In the genomic region with DNA sequence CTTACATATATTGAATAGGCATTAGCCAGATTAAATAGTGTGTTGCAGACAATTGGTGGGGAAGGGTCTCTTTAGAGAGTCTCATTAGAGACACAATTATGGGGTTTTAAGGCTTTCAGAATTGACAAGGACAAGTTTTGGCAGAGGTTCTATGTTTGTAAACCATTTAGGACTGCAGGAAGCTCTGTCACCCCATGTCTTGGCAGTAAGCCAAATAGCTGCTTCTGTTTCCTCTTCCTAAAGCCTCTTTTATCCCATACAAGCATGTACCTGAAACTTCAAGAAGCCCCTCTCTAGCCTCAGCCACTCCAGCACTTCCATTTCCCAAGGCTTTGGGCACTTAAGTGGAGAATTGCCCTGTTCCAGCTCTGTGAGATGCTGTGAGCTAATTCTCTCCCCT, we compare ENCODE assay signal across 8 cellular contexts. TPM values are rescaled to one million over a fixed set of nuclear protein-coding genes. Genes with fewer than 3 reads are reported as not detected.
DNase-seq lines count a peak whose midpoint lies in the region; ATAC-seq, FAIRE-seq and TF ChIP-seq lines count a peak whose summit lies in the region.

No MANE protein-coding gene starts in this region.

- no peaks in the 10 kb centered on the region for H3K9me3 ChIP-seq in Karpas-422 (ENCODE audit: low read length)
- H3K9me3 ChIP-seq in tibial artery = no peaks in the 10 kb centered on the region
- H3K9me3 ChIP-seq in prostate gland = no peaks in the 10 kb centered on the region

- FAIRE-seq in frontal cortex (lab: Jason Lieb, UNC) = no peak

- TF ChIP-seq POLR2A in prostate gland (IDR thresholded peaks at IDR 0.05) = no peak

- peak overlapping the region; percentile 37 for H3K27ac ChIP-seq in Karpas-422 (ENCODE audit: low read length)
- H3K27ac ChIP-seq in tibial artery = no peak overlapping the region
- H3K27ac ChIP-seq in prostate gland = no peak overlapping the region

- H3K9me2 ChIP-seq in Karpas-422 (replicated peaks; ENCODE audit: insufficient read depth, low read length) = no peaks in the 10 kb centered on the region

- no peak overlapping the region for H2AFZ ChIP-seq in Karpas-422 (ENCODE audit: low read length)

- no peak for ATAC-seq in GM18868 (IDR thresholded peaks at IDR 0.05; ENCODE audit: unreplicated experiment)

- no peak overlapping the region for H3K9ac ChIP-seq in Karpas-422 (ENCODE audit: low read length)

- H3K4me1 ChIP-seq in Karpas-422 (ENCODE audit: low read length) = peaks cover 35% of the 10 kb centered on the region
- no peaks in the 10 kb centered on the region for H3K4me1 ChIP-seq in tibial artery
- H3K4me1 ChIP-seq in prostate gland (replicated peaks) = no peaks in the 10 kb centered on the region

- H3K4me3 ChIP-seq in Karpas-422 (ENCODE audit: low read length) (no peak overlapping the region), fibroblast of pulmonary artery (replicated peaks; ENCODE audit: low read depth, low read length) (no peak overlapping the region), tibial artery (no peak overlapping the region), prostate gland (no peak overlapping the region)

- H4K20me1 ChIP-seq in Karpas-422 (ENCODE audit: insufficient read depth, low read depth, low read length) = no peaks in the 10 kb centered on the region

- intact Hi-C loops in tibial artery (cut with DNase I; ENCODE audit: low total_unique reads) = no loop called here
- intact Hi-C loops in prostate gland (cut with DNase I) = no loop called here

- H3K27me3 ChIP-seq in Karpas-422 (ENCODE audit: low read length) = no peaks in the 10 kb centered on the region
- H3K27me3 ChIP-seq in tibial artery = no peaks in the 10 kb centered on the region
- no peaks in the 10 kb centered on the region for H3K27me3 ChIP-seq in prostate gland (replicated peaks; ENCODE audit: insufficient read depth)

- 0 out of 2 replicates have a peak, but pooled peaks cover 9% of the 10 kb centered on the region for H3K79me2 ChIP-seq in Karpas-422 (ENCODE audit: low read length)

- peak; percentile 94 for DNase-seq in COR-L47 (lab: John Stamatoyannopoulos, UW)
- DNase-seq in Karpas-422 = peak; percentile 69
- peak; percentile 97 for DNase-seq in NCI-H69 (lab: John Stamatoyannopoulos, UW)
- peak; percentile 63 for DNase-seq in fibroblast of pulmonary artery (ENCODE audit: low read depth)
- DNase-seq in tibial artery = no peak
- no peak for DNase-seq in prostate gland (ENCODE audit: low spot score)
- no peak for DNase-seq in frontal cortex (ENCODE audit: low spot score in 2 of 2)

- no peaks in the 10 kb centered on the region for H3K36me3 ChIP-seq in Karpas-422 (ENCODE audit: insufficient read depth, low read length)
- no peaks in the 10 kb centered on the region for H3K36me3 ChIP-seq in tibial artery
- no peaks in the 10 kb centered on the region for H3K36me3 ChIP-seq in prostate gland

- H3K4me2 ChIP-seq in Karpas-422 (ENCODE audit: low read depth, low read length, poor library complexity, severe bottlenecking) = peak overlapping the region; percentile 16

- TF ChIP-seq CTCF in fibroblast of pulmonary artery (IDR thresholded peaks at IDR 0.05; ENCODE audit: low read length, missing control alignments) (no peak), tibial artery (IDR thresholded peaks at IDR 0.05) (no peak), prostate gland (IDR thresholded peaks at IDR 0.05) (no peak)

RNA-seq across cellular contexts. Expression of a gene that starts 21.8 kb away (rescaled TPM):
- total RNA-seq in Karpas-422 (2014; rRNA removed; shearing (Covaris generic); ENCODE audit: low replicate concordance) = 39.6 and 52.0 TPM in 2 replicates
- 1 to 10 TPM in 1 of 2 donors, under 1 TPM in 1; 0.23 to 5.7 TPM for total RNA-seq in prostate gland
- total RNA-seq in frontal cortex = 13.9 TPM

Comparison
In these comparisons a context has a peak if more than half of its experiments do, and no peak if none do; other contexts are left out.
1. DNase-seq: peak in COR-L47 (single experiment), Karpas-422 (single experiment), NCI-H69 (single experiment) and fibroblast of pulmonary artery (single experiment); none in tibial artery (0 of 2), prostate gland (single experiment) and frontal cortex (0 of 2).